ENCODE assay signal across 8 cellular contexts in genomic region chr13:41017744-41018582, GRCh38. TPM values are rescaled to one million over a fixed set of nuclear protein-coding genes. Genes with fewer than 3 reads are reported as not detected.
DNase-seq lines count a peak whose midpoint lies in the region; TF ChIP-seq lines count a peak whose summit lies in the region.

No MANE protein-coding gene starts in this region.

- H3K27me3 ChIP-seq in SU-DHL-6 (ENCODE audit: low read length) = no peaks in the 10 kb centered on the region

- no peak overlapping the region for H2AFZ ChIP-seq in SU-DHL-6 (ENCODE audit: low read depth, low read length, severe bottlenecking)

- H3K4me2 ChIP-seq in SU-DHL-6 (ENCODE audit: low read depth, low read length, poor library complexity, severe bottlenecking) = peak overlapping the region; percentile 99

- H3K36me3 ChIP-seq in SU-DHL-6 (ENCODE audit: low read length) = peaks cover 38% of the 10 kb centered on the region

- peak overlapping the region; percentile 95 for H3K27ac Mint-ChIP-seq in activated CD4-positive, alpha-beta T cell treated with anti-CD3 and anti-CD28 coated beads, Interleukin-2, amount 10 ng/mL, durations not matched to agents 24 days and 14 days
- peak overlapping the region; percentile 87 to 98 (median 96) for H3K27ac Mint-ChIP-seq in immature natural killer cell

- no peaks in the 10 kb centered on the region for H3K9me2 ChIP-seq in SU-DHL-6 (replicated peaks; ENCODE audit: insufficient read depth, low read length)

- no peaks in the 10 kb centered on the region for H3K27me3 Mint-ChIP-seq in activated CD4-positive, alpha-beta T cell treated with anti-CD3 and anti-CD28 coated beads, Interleukin-2, amount 10 ng/mL, durations not matched to agents 24 days and 14 days
- peaks cover 3 to 7% (median 4%) of the 10 kb centered on the region in 3 donors for H3K27me3 Mint-ChIP-seq in immature natural killer cell (ENCODE audit: low read depth in 3 of 3)

- H3K79me2 ChIP-seq in SU-DHL-6 (ENCODE audit: insufficient read depth, low read length) = peaks cover 98% of the 10 kb centered on the region

- DNase-seq in activated CD4-positive, alpha-beta T cell treated with anti-CD3 and anti-CD28 coated beads, Interleukin-2, amount 10 ng/mL, durations not matched to agents 24 days and 14 days = no peak
- DNase-seq in activated CD4-positive, alpha-beta T cell treated with anti-CD3 and anti-CD28 coated beads, Interleukin-2, amount 50 U/mL, for 1 hour = no peak
- DNase-seq in immature natural killer cell = peak in 1 of 3 donors; percentile 33
- DNase-seq in AG20443 (ENCODE audit: low spot score) = no peak
- no peak for DNase-seq in NCI-H345 (lab: John Stamatoyannopoulos, UW)
- DNase-seq in COR-L47 (lab: John Stamatoyannopoulos, UW) = no peak

- H3K4me3 ChIP-seq in SU-DHL-6 (ENCODE audit: insufficient read depth, low read length, poor library complexity, severe bottlenecking) = peak overlapping the region; percentile 86

- peak overlapping the region; percentile 83 for H3K9ac ChIP-seq in SU-DHL-6 (ENCODE audit: low read length)

- H4K20me1 ChIP-seq in SU-DHL-6 (ENCODE audit: low read depth, low read length) = peaks cover 15% of the 10 kb centered on the region; the same call in 1 of the 2 replicates

- intact Hi-C loops in activated CD4-positive, alpha-beta T cell treated with anti-CD3 and anti-CD28 coated beads, Interleukin-2, amount 10 ng/mL, durations not matched to agents 24 days and 14 days (cut with micrococcal nuclease) = loop anchor here (1.0 to 10.0 kb wide), 4 partner anchors 10 to 351 kb away; partner anchors contain the start of gene FOXO1

- H3K27ac ChIP-seq in SU-DHL-6 (ENCODE audit: low read depth, low read length) (peak overlapping the region; percentile 98), temporal lobe (ENCODE audit: low read depth, low read length) (peak overlapping the region; percentile 55)

- H3K9me3 ChIP-seq in SU-DHL-6 (ENCODE audit: insufficient read depth, low read length) = no peaks in the 10 kb centered on the region

- peak overlapping the region; percentile 95 for H3K4me3 Mint-ChIP-seq in activated CD4-positive, alpha-beta T cell treated with anti-CD3 and anti-CD28 coated beads, Interleukin-2, amount 10 ng/mL, durations not matched to agents 24 days and 14 days
- peak overlapping the region; percentile 91 to 96 (median 94) for H3K4me3 Mint-ChIP-seq in immature natural killer cell

- H3F3A ChIP-seq in SU-DHL-6 (ENCODE audit: insufficient read depth) = peaks cover 56% of the 10 kb centered on the region

- peaks cover 25% of the 10 kb centered on the region for H3K36me3 Mint-ChIP-seq in activated CD4-positive, alpha-beta T cell treated with anti-CD3 and anti-CD28 coated beads, Interleukin-2, amount 10 ng/mL, durations not matched to agents 24 days and 14 days (ENCODE audit: low read depth)
- peaks cover 0 to 4% (median 0%) of the 10 kb centered on the region in 3 donors for H3K36me3 Mint-ChIP-seq in immature natural killer cell

- no peaks in the 10 kb centered on the region for H3K9me3 Mint-ChIP-seq in activated CD4-positive, alpha-beta T cell treated with anti-CD3 and anti-CD28 coated beads, Interleukin-2, amount 10 ng/mL, durations not matched to agents 24 days and 14 days
- no peaks in the 10 kb centered on the region for H3K9me3 Mint-ChIP-seq in immature natural killer cell

- H3K4me1 Mint-ChIP-seq in activated CD4-positive, alpha-beta T cell treated with anti-CD3 and anti-CD28 coated beads, Interleukin-2, amount 10 ng/mL, durations not matched to agents 24 days and 14 days = peaks cover 47% of the 10 kb centered on the region
- H3K4me1 Mint-ChIP-seq in immature natural killer cell = peaks cover 44 to 58% of the 10 kb centered on the region in 2 donors

- no peak for TF ChIP-seq CTCF in SU-DHL-6 (IDR thresholded peaks at IDR 0.05; ENCODE audit: insufficient read depth, low read length, poor library complexity, severe bottlenecking)

RNA-seq across cellular contexts. Expression of gene ELF1, which starts 1.2 kb away (rescaled TPM):
- total RNA-seq in activated CD4-positive, alpha-beta T cell treated with anti-CD3 and anti-CD28 coated beads, Interleukin-2, amount 10 ng/mL, durations not matched to agents 24 days and 14 days = 65.0 and 65.8 TPM in 2 replicates
- 100 to 1,000 TPM in 1 of 3 donors, 10 to 100 TPM in 2; 76.8 to 128 (median 92.9) TPM for polyA plus RNA-seq in immature natural killer cell
- total RNA-seq in temporal lobe = 9.3 TPM

RNA-seq across cellular contexts. Expression of gene WBP4, which starts 43.3 kb away (rescaled TPM):
- 13.3 and 14.1 TPM in 2 replicates for total RNA-seq in activated CD4-positive, alpha-beta T cell treated with anti-CD3 and anti-CD28 coated beads, Interleukin-2, amount 10 ng/mL, durations not matched to agents 24 days and 14 days
- 1 to 10 TPM; 3.6 to 5.4 (median 4.4) TPM for polyA plus RNA-seq in immature natural killer cell
- total RNA-seq in temporal lobe = 9.8 TPM
